Comparison of ENCODE assay signal across 11 cellular contexts in the genomic region with DNA sequence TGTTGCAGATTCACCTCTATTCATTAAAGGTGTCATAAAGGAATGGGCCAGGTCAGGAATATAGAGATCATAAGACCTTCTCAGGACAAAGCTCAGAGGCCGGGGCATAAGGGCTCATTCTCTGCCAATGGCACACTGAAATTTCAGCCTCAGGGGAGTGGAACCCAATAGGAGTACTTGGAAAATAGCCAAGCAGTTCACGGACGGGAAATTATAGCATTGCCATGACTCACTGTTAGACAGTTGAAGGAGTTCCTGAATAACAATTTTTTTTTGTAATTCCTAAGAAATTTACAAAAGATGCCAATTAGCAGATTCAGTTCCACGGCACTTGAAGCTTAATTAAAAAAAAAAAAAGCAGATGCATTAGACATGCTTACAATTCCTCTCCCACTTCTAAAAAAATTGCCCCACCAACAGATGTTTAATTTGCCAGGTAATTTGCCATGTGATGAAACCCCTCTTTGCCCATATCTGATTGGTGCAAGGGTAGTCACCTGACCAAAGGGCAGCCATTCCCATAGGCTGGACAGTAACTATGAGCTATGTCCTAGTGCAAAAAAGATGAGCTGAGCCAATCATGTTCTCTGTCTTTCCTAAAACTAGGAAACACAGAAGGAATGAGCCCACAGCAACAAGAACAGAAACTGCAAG. TPM values are rescaled to one million over a fixed set of nuclear protein-coding genes. Genes with fewer than 3 reads are reported as not detected.
A peak's percentile ranks its signal among the peaks of the same experiment; 100 is the strongest.
DNase-seq lines count a peak whose midpoint lies in the region; ATAC-seq, FAIRE-seq and TF ChIP-seq lines count a peak whose summit lies in the region.
"Had no signal": no experiment of that assay in that cellular context is flagged by ENCODE, and none has a peak within 500 bp of the region (broad histone marks: within the 10 kb centered on the region; RNA-seq: fewer than 3 reads in every experiment).

No MANE protein-coding gene starts in this region.

- H3K4me1 ChIP-seq in subcutaneous abdominal adipose tissue (ENCODE audit: control insufficient read depth in 5 of 5, insufficient read depth in 5 of 5, low read length in 5 of 5): peaks cover 10 to 29% (median 22%) of the 10 kb centered on the region in 5 donors
- no peaks in the 10 kb centered on the region for H3K4me1 ChIP-seq in OCI-LY7 (ENCODE audit: insufficient read depth, low read length, poor library complexity, severe bottlenecking)
- H3K4me1 ChIP-seq: HAP-1 had no signal

- DNase-seq in NCI-H1417 (lab: John Stamatoyannopoulos, UW) (peak in 2 of 3 experiments; percentile 0 to 56), NCI-H1417 treated with DMSO at 0.1 percent for 48 hours (lab: John Stamatoyannopoulos, UW) (no peak), RCC 7860 (ENCODE audit: low spot score) (peak; percentile 43), fibroblast of mammary gland (ENCODE audit: low read depth) (peak; percentile 92), GM13976 (ENCODE audit: low spot score) (no peak), OCI-LY7 (ENCODE audit: low spot score) (no peak)
- DNase-seq: erythroblast had no signal

- TF ChIP-seq CTCF in fibroblast of mammary gland (conservative IDR thresholded peaks at IDR 0.05; ENCODE audit: control insufficient read depth, insufficient read depth, low read depth, low read length): no peak
- no peak for TF ChIP-seq CTCF in GM13976 (IDR thresholded peaks at IDR 0.05; ENCODE audit: borderline replicate concordance, control extremely low read depth, extremely low read depth, insufficient read depth, missing control alignments)
- TF ChIP-seq CTCF in OCI-LY7 (conservative IDR thresholded peaks at IDR 0.05; ENCODE audit: low read length): no peak

- intact Hi-C loops in OCI-LY7 (cut with micrococcal nuclease; ENCODE audit: unreplicated experiment): no loop called here

- H3K79me2 ChIP-seq in OCI-LY7 (ENCODE audit: insufficient read depth, low read depth, low read length): no peaks in the 10 kb centered on the region

- in situ Hi-C loops in GM13976 (cut with MboI; ENCODE audit: low sequenced_read_pairs, unreplicated experiment): loop anchor here (5.0 kb wide), 1 partner anchor 139 kb away; no protein-coding TSS in a partner anchor

- H3K36me3 ChIP-seq in subcutaneous abdominal adipose tissue (ENCODE audit: control insufficient read depth in 5 of 5, insufficient read depth in 5 of 5, low read length in 5 of 5) (no peaks in the 10 kb centered on the region), OCI-LY7 (ENCODE audit: insufficient read depth, low read length) (no peaks in the 10 kb centered on the region)
- H3K36me3 ChIP-seq: HAP-1 had no signal

- H3K4me3 ChIP-seq in fibroblast of mammary gland (ENCODE audit: control insufficient read depth, low read depth, low read length) (no peak overlapping the region), subcutaneous abdominal adipose tissue (ENCODE audit: low read depth in 1 of 5, low read length in 5 of 5) (no peak overlapping the region), OCI-LY7 (ENCODE audit: low read depth, low read length, poor library complexity, severe bottlenecking) (no peak overlapping the region)
- H3K4me3 ChIP-seq: HAP-1 had no signal

- H3K9me2 ChIP-seq in OCI-LY7 (ENCODE audit: insufficient read depth, low read length): no peaks in the 10 kb centered on the region

- H3K9me3 ChIP-seq in subcutaneous abdominal adipose tissue (ENCODE audit: control insufficient read depth in 5 of 5, low read length in 5 of 5) (peaks cover 0 to 6% (median 0%) of the 10 kb centered on the region in 5 donors), OCI-LY7 (ENCODE audit: low read length) (no peaks in the 10 kb centered on the region)
- H3K9me3 ChIP-seq: HAP-1 had no signal

- CTCF ChIA-PET in OCI-LY7 (lab: Charles Lee; ENCODE audit: unreplicated experiment): no interaction called here

- H3K9ac ChIP-seq in subcutaneous abdominal adipose tissue (ENCODE audit: low read length in 5 of 5): peak overlapping the region in 1 of 5 donors; percentile 54

- no peaks in the 10 kb centered on the region for H3K27me3 ChIP-seq in subcutaneous abdominal adipose tissue (ENCODE audit: control insufficient read depth in 5 of 5, insufficient read depth in 4 of 5, low read length in 5 of 5)

- no TSS peak for BruUV-seq in OCI-LY7 (replicated peaks; lab: Mats Ljungman, UMichigan)

- no peak overlapping the region for H3K4me2 ChIP-seq in OCI-LY7 (ENCODE audit: low read length)

- no peak for FAIRE-seq in RCC 7860 (lab: Jason Lieb, UNC)
- FAIRE-seq: TTC549 had no signal

- POLR2A ChIA-PET in OCI-LY7 (lab: Charles Lee): interaction anchor here (1.5 kb wide), 1 partner anchor 8 kb away, joined by 7 read pairs; no protein-coding TSS in a partner anchor

- ATAC-seq in GM18502 (IDR thresholded peaks at IDR 0.05; ENCODE audit: poor library complexity, unreplicated experiment): no peak

- H3K27ac ChIP-seq in subcutaneous abdominal adipose tissue (ENCODE audit: low read depth, low read length) (peak overlapping the region; percentile 53), OCI-LY7 (ENCODE audit: low read depth, low read length, poor library complexity, severe bottlenecking) (no peak overlapping the region)

- H2AFZ ChIP-seq in OCI-LY7 (ENCODE audit: low read length): no peak overlapping the region

- no peaks in the 10 kb centered on the region for H4K20me1 ChIP-seq in OCI-LY7 (ENCODE audit: insufficient read depth, low read length)

RNA-seq across cellular contexts. Expression of gene PTCD2, which starts 58.6 kb away (rescaled TPM):
- total RNA-seq in OCI-LY7 (2014; rRNA removed; shearing (Covaris generic)): 11.7 and 14.1 TPM in 2 replicates
- total RNA-seq in OCI-LY7 (2022): 15.5 and 17.9 TPM in 2 replicates

RNA-seq across cellular contexts. Expression of gene MRPS27, which starts 58.7 kb away (rescaled TPM):
- total RNA-seq in OCI-LY7 (2014; rRNA removed; shearing (Covaris generic)): 54.1 and 62.6 TPM in 2 replicates
- total RNA-seq in OCI-LY7 (2022): 70.9 and 74.6 TPM in 2 replicates

Comparison
In these comparisons a context has a peak if more than half of its experiments do, and no peak if none do; other contexts are left out.
1. DNase-seq: peak in NCI-H1417 (2 of 3), RCC 7860 (single experiment) and fibroblast of mammary gland (single experiment); none in NCI-H1417 treated with DMSO at 0.1 percent for 48 hours (single experiment), GM13976 (single experiment) and OCI-LY7 (single experiment).